8 cellular contexts compared by ENCODE assay signal in genomic region chr11:125569913-125570621, GRCh38. TPM values are rescaled to one million over a fixed set of nuclear protein-coding genes. Genes with fewer than 3 reads are reported as not detected.
A peak's percentile ranks its signal among the peaks of the same experiment; 100 is the strongest.
DNase-seq lines count a peak whose midpoint lies in the region; ATAC-seq, FAIRE-seq and TF ChIP-seq lines count a peak whose summit lies in the region.

No MANE protein-coding gene starts in this region.

- peaks cover 0 to 23% (median 11%) of the 10 kb centered on the region in 9 donors for H3K4me1 ChIP-seq in heart right ventricle
- H3K4me1 ChIP-seq in HUES64 (ENCODE audit: insufficient read depth, low read length) = peaks cover 4% of the 10 kb centered on the region; the same call in 1 of the 2 replicates
- peaks cover 13% of the 10 kb centered on the region for H3K4me1 ChIP-seq in astrocyte (ENCODE audit: insufficient read depth, low read length)
- H3K4me1 ChIP-seq in liver (ENCODE audit: control insufficient read depth in 4 of 4, insufficient read depth in 4 of 4, low read length in 3 of 4) = peaks cover 4 to 37% (median 33%) of the 10 kb centered on the region in 4 donors
- peaks cover 0 to 22% (median 14%) of the 10 kb centered on the region in 4 donors for H3K4me1 ChIP-seq in tibial artery

- intact Hi-C loops in heart right ventricle (cut with DNase I) (loop anchor here in 4 of 10 donors (1.0 to 10.0 kb wide), 7 partner anchors 22 to 305 kb away; partner anchors contain the start of genes STT3A (in 2 of the 4) and CHEK1 (in 1 of the 4)), left cardiac atrium (cut with DNase I) (loop anchor here (5.0 to 10.0 kb wide), 2 partner anchors 42 to 55 kb away; partner anchors contain the start of gene CHEK1 (in 1 of the 2)), tibial artery (cut with DNase I; ENCODE audit: low total_unique reads) (loop anchor here (10.0 kb wide), 1 partner anchor 75 kb away; the partner anchor contains the start of gene FEZ1)

- H3K27me3 ChIP-seq in heart right ventricle (no peaks in the 10 kb centered on the region), HUES64 (ENCODE audit: insufficient read depth, low read length) (no peaks in the 10 kb centered on the region), astrocyte (ENCODE audit: insufficient read depth, low read length) (no peaks in the 10 kb centered on the region), liver (ENCODE audit: control insufficient read depth in 4 of 4, insufficient read depth in 4 of 4, low read length in 3 of 4) (no peaks in the 10 kb centered on the region), tibial artery (no peaks in the 10 kb centered on the region)

- TF ChIP-seq CTCF in heart right ventricle (IDR thresholded peaks at IDR 0.05) (no peak), astrocyte (IDR thresholded peaks at IDR 0.05; ENCODE audit: insufficient read depth, low read depth, low read length) (no peak), liver (IDR thresholded peaks at IDR 0.05; ENCODE audit: low read depth, low read length, missing input control) (no peak), tibial artery (IDR thresholded peaks at IDR 0.05) (no peak)

- H2AFZ ChIP-seq in astrocyte (ENCODE audit: low read depth, low read length) = peak overlapping the region; percentile 88

- H3K79me2 ChIP-seq in astrocyte (ENCODE audit: insufficient read depth, low read length) = peaks cover 27% of the 10 kb centered on the region

- peaks cover 3% of the 10 kb centered on the region for H3K9me3 Mint-ChIP-seq in astrocyte (ENCODE audit: unreplicated experiment)

- H3K27ac ChIP-seq in heart right ventricle = peak overlapping the region in 9 of 10 donors; percentile 78 to 96 (median 91)
- no peak overlapping the region for H3K27ac ChIP-seq in HUES64 (ENCODE audit: low read depth, low read length)
- peak overlapping the region; percentile 82 for H3K27ac ChIP-seq in astrocyte (ENCODE audit: low read depth, low read length)
- peak overlapping the region; percentile 83 to 91 for H3K27ac ChIP-seq in liver (ENCODE audit: low read depth in 1 of 2, low read length in 2 of 2)
- H3K27ac ChIP-seq in tibial artery = peak overlapping the region; percentile 83 to 94

- H3K27me3 Mint-ChIP-seq in astrocyte (ENCODE audit: low read depth, unreplicated experiment) = no peaks in the 10 kb centered on the region

- peaks cover 3% of the 10 kb centered on the region for H3K4me1 Mint-ChIP-seq in astrocyte (ENCODE audit: low read depth, unreplicated experiment)

- peaks cover 10% of the 10 kb centered on the region for H4K20me1 ChIP-seq in astrocyte (ENCODE audit: insufficient read depth, low read length)

- H3K9ac ChIP-seq in HUES64 (ENCODE audit: low read depth, low read length) (peak overlapping the region; percentile 92), astrocyte (ENCODE audit: low read length) (peak overlapping the region; percentile 96), liver (ENCODE audit: low read depth in 1 of 2, low read length in 2 of 2) (peak overlapping the region; percentile 85 to 95)

- peak overlapping the region; percentile 94 for H3K4me2 ChIP-seq in astrocyte (ENCODE audit: low read length)

- H3K4me3 ChIP-seq in heart right ventricle (peak overlapping the region; percentile 83 to 98 (median 89)), HUES64 (ENCODE audit: low read length) (peak overlapping the region; percentile 97), astrocyte (ENCODE audit: insufficient read depth, low read depth, low read length) (peak overlapping the region; percentile 84), liver (ENCODE audit: low read depth in 1 of 3, low read length in 3 of 3) (peak overlapping the region; percentile 83 to 91 (median 85)), tibial artery (peak overlapping the region; percentile 84 to 88)

- ATAC-seq in heart right ventricle (no peak), left cardiac atrium (no peak)

- no peaks in the 10 kb centered on the region for H3K9me3 ChIP-seq in heart right ventricle
- H3K9me3 ChIP-seq in HUES64 (ENCODE audit: insufficient read depth, low read depth, low read length) = 0 out of 2 replicates have a peak, but pooled peaks cover 8% of the 10 kb centered on the region
- no peaks in the 10 kb centered on the region for H3K9me3 ChIP-seq in astrocyte (ENCODE audit: insufficient read depth, low read depth, low read length)
- H3K9me3 ChIP-seq in liver (ENCODE audit: control insufficient read depth in 4 of 4, low read length in 3 of 4) = no peaks in the 10 kb centered on the region
- no peaks in the 10 kb centered on the region for H3K9me3 ChIP-seq in tibial artery

- H3K27ac Mint-ChIP-seq in astrocyte (ENCODE audit: unreplicated experiment) = peak overlapping the region; percentile 89

- DNase-seq in heart right ventricle = no peak
- DNase-seq in left cardiac atrium = no peak
- DNase-seq in astrocyte (ENCODE audit: low read depth) = peak; percentile 8
- no peak for DNase-seq in tibial artery
- DNase-seq in 8988T = no peak
- no peak for DNase-seq in activated effector memory CD4-positive, alpha-beta T cell treated with anti-CD3 and anti-CD28 coated beads, Interleukin-2, amount 50 U/mL, for 16 hours

- no peak for TF ChIP-seq RAD21 in liver (IDR thresholded peaks at IDR 0.05)

- no peak for FAIRE-seq in astrocyte (lab: Jason Lieb, UNC)

- peak overlapping the region; percentile 91 for H3K4me3 Mint-ChIP-seq in astrocyte (ENCODE audit: unreplicated experiment)

- no peaks in the 10 kb centered on the region for H3K36me3 Mint-ChIP-seq in astrocyte (ENCODE audit: low read depth, unreplicated experiment)

- WGBS in heart right ventricle, 2 donors = 3 to 5% methylated on average over 9 of the region's 9 CpGs
- 11% methylated on average over 9 of the region's 9 CpGs for WGBS in HUES64
- WGBS in liver = under 1% methylated on average over 9 of the region's 9 CpGs

- H3K36me3 ChIP-seq in heart right ventricle (peaks cover 0 to 31% (median 18%) of the 10 kb centered on the region in 9 donors), HUES64 (ENCODE audit: insufficient read depth, low read length) (peaks cover 28% of the 10 kb centered on the region), astrocyte (ENCODE audit: insufficient read depth, low read length) (peaks cover 14% of the 10 kb centered on the region), liver (ENCODE audit: control insufficient read depth in 4 of 4, insufficient read depth in 3 of 4, low read depth in 1 of 4, low read length in 3 of 4) (peaks cover 6 to 15% (median 12%) of the 10 kb centered on the region in 4 donors), tibial artery (peaks cover 20 to 22% (median 22%) of the 10 kb centered on the region in 3 donors)

TF ChIP-seq in liver, 16 proteins besides CTCF, POLR2A, EP300 and RAD21:
- no peak for TF ChIP-seq RXRA (IDR thresholded peaks at IDR 0.05)
- TF ChIP-seq REST (IDR thresholded peaks at IDR 0.05) = no peak
- TF ChIP-seq YY1 (IDR thresholded peaks at IDR 0.05) = no peak
- TF ChIP-seq SP1 (IDR thresholded peaks at IDR 0.05) = no peak
- TF ChIP-seq FOXA2 (IDR thresholded peaks at IDR 0.05) = no peak

RNA-seq across cellular contexts. Expression of gene EI24, which starts 0.8 kb away (rescaled TPM):
- total RNA-seq in heart right ventricle = 10 to 100 TPM; 43.3 to 73.7 (median 51.5) TPM
- polyA plus RNA-seq in heart right ventricle = 10 to 100 TPM; 16.5 to 72.9 TPM
- 10 to 100 TPM; 63.7 to 73.2 TPM for total RNA-seq in left cardiac atrium
- 125 TPM for polyA plus RNA-seq in HUES64 (2013, experiment 1 of 2)
- polyA plus RNA-seq in HUES64 (2013, experiment 2 of 2) = 125 TPM
- 118 and 129 TPM in 2 replicates for total RNA-seq in astrocyte
- total RNA-seq in liver = 100 to 1,000 TPM in 1 of 2 donors, 10 to 100 TPM in 1; 64.9 to 288 TPM
- 100 to 1,000 TPM; 154 to 253 TPM for polyA plus RNA-seq in liver

RNA-seq across cellular contexts. Expression of gene STT3A, which starts 22.6 kb away (rescaled TPM):
- 10 to 100 TPM; 52.1 to 83.9 (median 58.5) TPM for total RNA-seq in heart right ventricle
- 10 to 100 TPM; 19.5 to 61.0 TPM for polyA plus RNA-seq in heart right ventricle
- total RNA-seq in left cardiac atrium = 10 to 100 TPM; 84.1 to 90.3 TPM
- polyA plus RNA-seq in HUES64 (2013, experiment 1 of 2) = 119 TPM
- 120 TPM for polyA plus RNA-seq in HUES64 (2013, experiment 2 of 2)
- 232 and 258 TPM in 2 replicates for total RNA-seq in astrocyte
- total RNA-seq in liver = 100 to 1,000 TPM; 145 to 176 TPM
- polyA plus RNA-seq in liver = 100 to 1,000 TPM in 1 of 2 donors, 10 to 100 TPM in 1; 47.5 to 115 TPM

RNA-seq across cellular contexts. Expression of gene CHEK1, which starts 54.9 kb away (rescaled TPM):
- total RNA-seq in heart right ventricle (1 to 10 TPM in 8 of 10 donors, under 1 TPM in 2; 0.93 to 3.8 (median 1.3) TPM), left cardiac atrium (1 to 10 TPM; 1.8 to 3.2 TPM), astrocyte (23.0 and 30.3 TPM in 2 replicates), liver (10 to 100 TPM in 1 of 2 donors, under 1 TPM in 1; 0.59 to 21.7 TPM)
- polyA plus RNA-seq in heart right ventricle (under 1 TPM; 0.64 to 0.73 TPM), liver (1 to 10 TPM in 1 of 2 donors, under 1 TPM in 1; 0.68 to 1.0 TPM)
- 74.4 TPM for polyA plus RNA-seq in HUES64 (2013, experiment 1 of 2)
- 76.5 TPM for polyA plus RNA-seq in HUES64 (2013, experiment 2 of 2)
